Comparison of ENCODE assay signal across 8 cellular contexts in the genomic region with DNA sequence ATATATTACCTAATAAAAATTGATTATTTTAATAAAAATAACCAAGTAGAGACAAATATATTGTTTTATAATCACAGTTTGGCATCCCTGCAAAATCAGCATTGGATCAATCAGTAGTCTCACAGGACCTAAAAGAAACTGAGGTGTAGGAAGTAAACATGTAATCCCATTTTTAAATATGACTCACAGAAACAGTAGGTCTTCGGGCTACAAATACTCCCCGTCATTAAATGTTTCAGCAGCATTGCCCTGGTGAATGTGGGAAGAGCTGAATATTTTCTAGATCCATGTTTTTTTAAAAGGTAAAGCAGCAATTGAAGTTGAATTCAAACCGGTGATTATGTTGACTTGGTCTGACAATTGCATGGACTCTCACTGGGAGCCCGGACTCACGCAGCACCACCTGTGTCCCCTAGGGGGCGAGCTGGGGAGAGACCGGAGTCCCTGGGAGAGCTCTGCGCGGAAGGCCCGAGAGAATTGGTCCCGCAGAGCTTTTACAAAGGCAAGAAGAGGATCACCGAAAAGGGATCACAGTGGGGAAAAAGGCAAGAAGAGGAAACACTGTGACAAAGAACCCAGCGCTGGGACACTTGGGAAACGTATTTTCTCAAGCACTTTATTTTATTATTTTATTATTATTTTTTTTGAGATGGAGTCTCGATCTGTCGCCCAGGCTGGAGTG. TPM values are rescaled to one million over a fixed set of nuclear protein-coding genes. Genes with fewer than 3 reads are reported as not detected.
DNase-seq lines count a peak whose midpoint lies in the region; ATAC-seq and TF ChIP-seq lines count a peak whose summit lies in the region.

No MANE protein-coding gene starts in this region.

- no peak overlapping the region for H3K4me2 ChIP-seq in fibroblast of lung (ENCODE audit: extremely low read depth, insufficient read depth, low read length)

- H3K36me3 ChIP-seq in fibroblast of lung (ENCODE audit: control insufficient read depth, insufficient read depth, low read length) (no peaks in the 10 kb centered on the region), neutrophil (no peaks in the 10 kb centered on the region), suprapubic skin (no peaks in the 10 kb centered on the region)

- no peak overlapping the region for H3K9ac ChIP-seq in fibroblast of lung (ENCODE audit: insufficient read depth, low read length)

- in situ Hi-C loops in ACHN (cut with HindIII; ENCODE audit: low pct_ligation_motif_present, low pct_unique_long_range_greater_than_20kb, low sequenced_read_pairs), result no loop called here

- H3K4me1 ChIP-seq in fibroblast of lung (ENCODE audit: control insufficient read depth, extremely low read depth, insufficient read depth, low read length), result peaks cover 8% of the 10 kb centered on the region
- H3K4me1 ChIP-seq in neutrophil (ENCODE audit: control insufficient read depth in 1 of 2, insufficient read depth in 1 of 2, low read depth in 1 of 2, low read length in 1 of 2), result peaks cover 87 to 89% of the 10 kb centered on the region in 2 experiments
- peaks cover 25% of the 10 kb centered on the region for H3K4me1 ChIP-seq in suprapubic skin

- H3K9me3 ChIP-seq in fibroblast of lung (ENCODE audit: control insufficient read depth, insufficient read depth, low read depth, low read length) (no peaks in the 10 kb centered on the region), neutrophil (no peaks in the 10 kb centered on the region), suprapubic skin (no peaks in the 10 kb centered on the region)

- no peaks in the 10 kb centered on the region for H4K20me1 ChIP-seq in fibroblast of lung (ENCODE audit: control insufficient read depth, extremely low read depth, insufficient read depth, low read length)

- POLR2A ChIA-PET in RWPE1 (lab: Yijun Ruan, JAX; ENCODE audit: low non-redundant PET), result no interaction called here

- CTCF ChIA-PET in RWPE1 (lab: Yijun Ruan, JAX), result interaction anchor here (0.6 to 1.7 kb wide), 10 partner anchors 9 to 112 kb away, joined by 3 to 11 read pairs (median 4); a partner anchor contains a TSS

- H3K4me3 ChIP-seq in fibroblast of lung (replicated peaks in 1 of 4; ENCODE audit: control extremely low read depth in 1 of 4, insufficient read depth in 1 of 4, low read depth in 3 of 4, low read length in 4 of 4), result no peak overlapping the region
- peak overlapping the region; percentile 46 to 61 for H3K4me3 ChIP-seq in neutrophil (ENCODE audit: low read depth in 1 of 2, low read length in 1 of 2)
- H3K4me3 ChIP-seq in suprapubic skin, result no peak overlapping the region

- H3K27ac ChIP-seq in RWPE1, result no peak overlapping the region
- no peak overlapping the region for H3K27ac ChIP-seq in fibroblast of lung (ENCODE audit: insufficient read depth, low read length)
- H3K27ac ChIP-seq in neutrophil, result peak overlapping the region; percentile 99
- H3K27ac ChIP-seq in suprapubic skin, result no peak overlapping the region

- ATAC-seq in GM18520 (IDR thresholded peaks at IDR 0.05; ENCODE audit: unreplicated experiment) (peak; percentile 23), HG03469 (IDR thresholded peaks at IDR 0.05; ENCODE audit: unreplicated experiment) (peak; percentile 35)

- no peaks in the 10 kb centered on the region for H3K27me3 ChIP-seq in fibroblast of lung (ENCODE audit: control insufficient read depth, insufficient read depth, low read length)
- no peaks in the 10 kb centered on the region for H3K27me3 ChIP-seq in neutrophil
- H3K27me3 ChIP-seq in suprapubic skin, result no peaks in the 10 kb centered on the region

- TF ChIP-seq CTCF in RWPE1 (conservative IDR thresholded peaks at IDR 0.05; ENCODE audit: low read depth), result peak; percentile 90
- TF ChIP-seq CTCF in fibroblast of lung (conservative IDR thresholded peaks at IDR 0.05 in 1 of 2, IDR thresholded peaks at IDR 0.05 in 1 of 2; ENCODE audit: low read depth in 1 of 2, low read length in 2 of 2), result peak; percentile 91 to 94
- TF ChIP-seq CTCF in neutrophil (IDR thresholded peaks at IDR 0.05), result peak; percentile 98
- TF ChIP-seq CTCF in suprapubic skin (IDR thresholded peaks at IDR 0.05), result peak; percentile 88 to 91

- WGBS in suprapubic skin, result 18% methylated on average over 16 of the region's 16 CpGs

- peak; percentile 75 for DNase-seq in ACHN
- peak; percentile 67 for DNase-seq in RWPE1 (ENCODE audit: low spot score)
- DNase-seq in activated T-helper 1 cell treated with anti-CD3 and anti-CD28 coated beads, Interleukin-2, amount 50 U/mL, for 16 hours (ENCODE audit: low read depth in 1 of 2, low spot score in 1 of 2), result peak; percentile 80 to 88
- DNase-seq in fibroblast of lung (ENCODE audit: low read depth in 2 of 2), result peak; percentile 56 to 78
- DNase-seq in suprapubic skin (ENCODE audit: low spot score in 2 of 2), result peak; percentile 92 to 94

- no peak for TF ChIP-seq EP300 in suprapubic skin (IDR thresholded peaks at IDR 0.05)

- H3K79me2 ChIP-seq in fibroblast of lung (ENCODE audit: control insufficient read depth, insufficient read depth, low read length), result no peaks in the 10 kb centered on the region

- no peak overlapping the region for H2AFZ ChIP-seq in fibroblast of lung (ENCODE audit: low read length)

- no peak for TF ChIP-seq POLR2A in suprapubic skin (IDR thresholded peaks at IDR 0.05)

RNA-seq across cellular contexts. Expression of a gene that starts 17.2 kb away (rescaled TPM):
- 48.5 and 55.5 TPM in 2 replicates for total RNA-seq in fibroblast of lung
- 19.9 and 21.3 TPM in 2 replicates for polyA plus RNA-seq in fibroblast of lung
- polyA plus RNA-seq in fibroblast of lung (2012), result 18.4 and 21.1 TPM in 2 replicates
- polyA minus RNA-seq in fibroblast of lung (ENCODE audit: low replicate concordance), result 18.3 and 53.6 TPM in 2 replicates
- 100 to 1,000 TPM in 1 of 4 donors, 10 to 100 TPM in 3; 43.2 to 105 (median 48.0) TPM for total RNA-seq in suprapubic skin

Comparison
In these comparisons a context has a peak if more than half of its experiments do, and no peak if none do; other contexts are left out.
1. H3K4me3 ChIP-seq: peak in neutrophil (2 of 2); none in fibroblast of lung (0 of 4) and suprapubic skin (single experiment).
2. Peak in every context shown above with its lines, with median percentiles within 50 percentile points of each other: DNase-seq and CTCF ChIP-seq.